ENCODE assay signal across 8 cellular contexts in genomic region chr16:56610609-56611111, GRCh38. TPM values are rescaled to one million over a fixed set of nuclear protein-coding genes. Genes with fewer than 3 reads are reported as not detected.
DNase-seq lines count a peak whose midpoint lies in the region; ATAC-seq, FAIRE-seq and TF ChIP-seq lines count a peak whose summit lies in the region.

No MANE protein-coding gene starts in this region.

- TF ChIP-seq CTCF in kidney (IDR thresholded peaks at IDR 0.05; ENCODE audit: borderline replicate concordance, extremely low read depth, insufficient read depth): no peak
- no peak for TF ChIP-seq CTCF in suprapubic skin (IDR thresholded peaks at IDR 0.05)

- H3K9me3 ChIP-seq in kidney (ENCODE audit: control insufficient read depth in 1 of 2, low read length in 2 of 2) (no peaks in the 10 kb centered on the region), suprapubic skin (no peaks in the 10 kb centered on the region)

- H3K27ac ChIP-seq in kidney (ENCODE audit: low read depth in 2 of 2, low read length in 2 of 2) (peak overlapping the region; percentile 84 to 92), suprapubic skin (peak overlapping the region; percentile 96)

- no peak for TF ChIP-seq EP300 in suprapubic skin (IDR thresholded peaks at IDR 0.05)

- H3K27me3 Mint-ChIP-seq in activated CD4-positive, alpha-beta T cell treated with anti-CD3 and anti-CD28 coated beads, Interleukin-2, amount 10 ng/mL, durations not matched to agents 24 days and 14 days: no peaks in the 10 kb centered on the region
- no peaks in the 10 kb centered on the region for H3K27me3 Mint-ChIP-seq in activated naive CD8-positive, alpha-beta T cell treated with anti-CD3 and anti-CD28 coated beads, Interleukin-2, amount 10 ng/mL, durations not matched to agents 7 days and 5 days

- H3K4me1 ChIP-seq in kidney (ENCODE audit: control insufficient read depth in 1 of 2, insufficient read depth in 1 of 2, low read depth in 1 of 2, low read length in 2 of 2) (peaks cover 17 to 32% of the 10 kb centered on the region in 2 donors), suprapubic skin (peaks cover 58% of the 10 kb centered on the region)

- POLR2A ChIA-PET in activated naive CD8-positive, alpha-beta T cell treated with anti-CD3 and anti-CD28 coated beads, Interleukin-2, amount 10 ng/mL, durations not matched to agents 7 days and 5 days (lab: Charles Lee): interaction anchor here (1.0 to 1.5 kb wide), 5 partner anchors 10 to 72 kb away, joined by 3 to 5 read pairs (median 5); partner anchors contain the start of genes MT1E and MT1X

- peak overlapping the region; percentile 98 for H3K27ac Mint-ChIP-seq in activated CD4-positive, alpha-beta T cell treated with anti-CD3 and anti-CD28 coated beads, Interleukin-2, amount 10 ng/mL, durations not matched to agents 24 days and 14 days
- H3K27ac Mint-ChIP-seq in activated naive CD8-positive, alpha-beta T cell treated with anti-CD3 and anti-CD28 coated beads, Interleukin-2, amount 10 ng/mL, durations not matched to agents 7 days and 5 days: peak overlapping the region; percentile 86

- FAIRE-seq in kidney (lab: Jason Lieb, UNC): no peak

- WGBS in suprapubic skin: 40% methylated on average over 2 of the region's 2 CpGs

- peak overlapping the region in 1 of 2 donors; percentile 42 for H3K9ac ChIP-seq in kidney (ENCODE audit: low read length in 2 of 2)

- peak overlapping the region; percentile 96 for H3K4me3 Mint-ChIP-seq in activated CD4-positive, alpha-beta T cell treated with anti-CD3 and anti-CD28 coated beads, Interleukin-2, amount 10 ng/mL, durations not matched to agents 24 days and 14 days
- peak overlapping the region; percentile 91 for H3K4me3 Mint-ChIP-seq in activated naive CD8-positive, alpha-beta T cell treated with anti-CD3 and anti-CD28 coated beads, Interleukin-2, amount 10 ng/mL, durations not matched to agents 7 days and 5 days

- H3K36me3 Mint-ChIP-seq in activated CD4-positive, alpha-beta T cell treated with anti-CD3 and anti-CD28 coated beads, Interleukin-2, amount 10 ng/mL, durations not matched to agents 24 days and 14 days (ENCODE audit: low read depth): peaks cover 5% of the 10 kb centered on the region
- no peaks in the 10 kb centered on the region for H3K36me3 Mint-ChIP-seq in activated naive CD8-positive, alpha-beta T cell treated with anti-CD3 and anti-CD28 coated beads, Interleukin-2, amount 10 ng/mL, durations not matched to agents 7 days and 5 days

- ATAC-seq in activated naive CD8-positive, alpha-beta T cell treated with anti-CD3 and anti-CD28 coated beads, Interleukin-2, amount 10 ng/mL, durations not matched to agents 7 days and 5 days (ENCODE audit: low read depth): peak; percentile 13
- no peak for ATAC-seq in GM21576 (IDR thresholded peaks at IDR 0.05; ENCODE audit: unreplicated experiment)
- ATAC-seq in GM18861 (IDR thresholded peaks at IDR 0.05; ENCODE audit: unreplicated experiment): no peak

- H3K36me3 ChIP-seq in kidney (ENCODE audit: control insufficient read depth in 1 of 2, insufficient read depth in 2 of 2, low read length in 2 of 2) (no peaks in the 10 kb centered on the region), suprapubic skin (no peaks in the 10 kb centered on the region)

- DNase-seq in activated CD4-positive, alpha-beta T cell treated with anti-CD3 and anti-CD28 coated beads, Interleukin-2, amount 10 ng/mL, durations not matched to agents 24 days and 14 days: no peak
- no peak for DNase-seq in activated CD4-positive, alpha-beta T cell treated with anti-CD3 and anti-CD28 coated beads for 4 hours
- no peak for DNase-seq in activated naive CD8-positive, alpha-beta T cell treated with anti-CD3 and anti-CD28 coated beads, Interleukin-2, amount 10 ng/mL, durations not matched to agents 7 days and 5 days
- DNase-seq in kidney: no peak
- DNase-seq in suprapubic skin (ENCODE audit: low spot score in 2 of 2): no peak
- DNase-seq in SHP77 (lab: John Stamatoyannopoulos, UW): no peak

- H3K4me1 Mint-ChIP-seq in activated CD4-positive, alpha-beta T cell treated with anti-CD3 and anti-CD28 coated beads, Interleukin-2, amount 10 ng/mL, durations not matched to agents 24 days and 14 days: peaks cover 69% of the 10 kb centered on the region
- H3K4me1 Mint-ChIP-seq in activated naive CD8-positive, alpha-beta T cell treated with anti-CD3 and anti-CD28 coated beads, Interleukin-2, amount 10 ng/mL, durations not matched to agents 7 days and 5 days: peaks cover 43% of the 10 kb centered on the region

- TF ChIP-seq POLR2A in suprapubic skin (IDR thresholded peaks at IDR 0.05): no peak

- H3K27me3 ChIP-seq in suprapubic skin: no peaks in the 10 kb centered on the region

- H3K4me3 ChIP-seq in kidney (ENCODE audit: low read length in 2 of 2) (peak overlapping the region; percentile 92 to 94), suprapubic skin (peak overlapping the region; percentile 73)

- intact Hi-C loops in activated CD4-positive, alpha-beta T cell treated with anti-CD3 and anti-CD28 coated beads, Interleukin-2, amount 10 ng/mL, durations not matched to agents 24 days and 14 days (cut with micrococcal nuclease): loop anchor here (1.0 to 10.0 kb wide), 5 partner anchors 327 to 994 kb away; partner anchors contain the start of gene CCDC102A
- intact Hi-C loops in kidney (cut with DNase I): no loop called here

- H3K9me3 Mint-ChIP-seq in activated CD4-positive, alpha-beta T cell treated with anti-CD3 and anti-CD28 coated beads, Interleukin-2, amount 10 ng/mL, durations not matched to agents 24 days and 14 days: no peaks in the 10 kb centered on the region
- no peaks in the 10 kb centered on the region for H3K9me3 Mint-ChIP-seq in activated naive CD8-positive, alpha-beta T cell treated with anti-CD3 and anti-CD28 coated beads, Interleukin-2, amount 10 ng/mL, durations not matched to agents 7 days and 5 days

RNA-seq across cellular contexts. Expression of gene MT2A, which starts 2.3 kb away (rescaled TPM):
- total RNA-seq in activated CD4-positive, alpha-beta T cell treated with anti-CD3 and anti-CD28 coated beads, Interleukin-2, amount 10 ng/mL, durations not matched to agents 24 days and 14 days: 465 TPM in 2 replicates
- 100 to 1,000 TPM; 115 to 135 TPM for total RNA-seq in activated naive CD8-positive, alpha-beta T cell treated with anti-CD3 and anti-CD28 coated beads, Interleukin-2, amount 10 ng/mL, durations not matched to agents 7 days and 5 days
- 507 TPM for total RNA-seq in kidney
- polyA plus RNA-seq in kidney (ENCODE audit: insufficient read depth, low read depth, low replicate concordance): 315 TPM
- total RNA-seq in suprapubic skin: 1,000 to 10,000 TPM in 1 of 4 donors, 100 to 1,000 TPM in 3; 375 to 1,014 (median 463) TPM

RNA-seq across cellular contexts. Expression of gene MT1E, which starts 14.9 kb away (rescaled TPM):
- 136 and 152 TPM in 2 replicates for total RNA-seq in activated CD4-positive, alpha-beta T cell treated with anti-CD3 and anti-CD28 coated beads, Interleukin-2, amount 10 ng/mL, durations not matched to agents 24 days and 14 days
- total RNA-seq in activated naive CD8-positive, alpha-beta T cell treated with anti-CD3 and anti-CD28 coated beads, Interleukin-2, amount 10 ng/mL, durations not matched to agents 7 days and 5 days: 10 to 100 TPM; 32.6 to 36.4 TPM
- total RNA-seq in kidney: 258 TPM
- 191 TPM for polyA plus RNA-seq in kidney (ENCODE audit: insufficient read depth, low read depth, low replicate concordance)
- 1,000 to 10,000 TPM in 1 of 4 donors, 100 to 1,000 TPM in 3; 454 to 1,259 (median 584) TPM for total RNA-seq in suprapubic skin

RNA-seq across cellular contexts. Expression of gene MT3, which starts 21.3 kb away (rescaled TPM):
- total RNA-seq in activated CD4-positive, alpha-beta T cell treated with anti-CD3 and anti-CD28 coated beads, Interleukin-2, amount 10 ng/mL, durations not matched to agents 24 days and 14 days: 5.9 and 9.3 TPM in 2 replicates
- total RNA-seq in activated naive CD8-positive, alpha-beta T cell treated with anti-CD3 and anti-CD28 coated beads, Interleukin-2, amount 10 ng/mL, durations not matched to agents 7 days and 5 days: 10 to 100 TPM; 15.5 to 16.3 TPM
- not detected for total RNA-seq in kidney
- 25.5 TPM for polyA plus RNA-seq in kidney (ENCODE audit: insufficient read depth, low read depth, low replicate concordance)
- total RNA-seq in suprapubic skin: not detected

RNA-seq across cellular contexts. Expression of gene MT1M, which starts 21.8 kb away (rescaled TPM):
- total RNA-seq in activated CD4-positive, alpha-beta T cell treated with anti-CD3 and anti-CD28 coated beads, Interleukin-2, amount 10 ng/mL, durations not matched to agents 24 days and 14 days: not detected in 2 replicates
- not detected for total RNA-seq in activated naive CD8-positive, alpha-beta T cell treated with anti-CD3 and anti-CD28 coated beads, Interleukin-2, amount 10 ng/mL, durations not matched to agents 7 days and 5 days
- total RNA-seq in kidney (27.9 TPM), suprapubic skin (10 to 100 TPM; 13.6 to 41.7 (median 20.5) TPM)
- 15.3 TPM for polyA plus RNA-seq in kidney (ENCODE audit: insufficient read depth, low read depth, low replicate concordance)

RNA-seq across cellular contexts. Expression of gene MT1A, which starts 27.8 kb away (rescaled TPM):
- 1.8 and 2.1 TPM in 2 replicates for total RNA-seq in activated CD4-positive, alpha-beta T cell treated with anti-CD3 and anti-CD28 coated beads, Interleukin-2, amount 10 ng/mL, durations not matched to agents 24 days and 14 days
- total RNA-seq in activated naive CD8-positive, alpha-beta T cell treated with anti-CD3 and anti-CD28 coated beads, Interleukin-2, amount 10 ng/mL, durations not matched to agents 7 days and 5 days: not detected
- total RNA-seq in kidney: 19.8 TPM
- 3.1 TPM for polyA plus RNA-seq in kidney (ENCODE audit: insufficient read depth, low read depth, low replicate concordance)
- 10 to 100 TPM in 3 of 4 donors, 1 to 10 TPM in 1; 5.2 to 93.7 (median 29.4) TPM for total RNA-seq in suprapubic skin
